ENCODE assay signal across 37 cellular contexts in the genomic region with DNA sequence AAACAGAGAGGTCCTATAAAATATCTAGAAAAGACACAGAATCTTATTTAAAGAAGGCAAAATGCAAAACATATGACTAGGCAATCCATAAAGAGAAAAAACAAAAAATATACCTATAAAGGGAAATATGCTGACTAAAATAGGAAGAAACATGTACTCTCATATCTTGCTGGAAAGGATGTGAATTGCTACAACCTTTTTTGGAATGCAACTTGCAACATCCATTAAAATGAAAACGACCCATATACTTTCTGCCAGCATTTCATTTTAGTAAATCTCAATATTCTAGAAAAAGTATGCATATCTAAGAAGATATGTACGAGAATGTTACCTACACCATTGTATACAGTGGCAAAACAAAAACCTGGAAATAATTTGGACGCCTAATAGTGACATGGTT.
"Had no signal": no experiment of that assay in that cellular context is flagged by ENCODE, and none has a peak within 500 bp of the region (broad histone marks: within the 10 kb centered on the region; RNA-seq: fewer than 3 reads in every experiment).

No MANE protein-coding gene starts in this region.

- H3K4me3 Mint-ChIP-seq: activated B cell treated with CpG ODN at 0.5 μM for 24 hours; activated naive CD4-positive, alpha-beta T cell treated with anti-CD3 and anti-CD28 coated beads, Interleukin-2, amount 10 ng/mL, durations not matched to agents 7 days and 5 days; activated naive CD8-positive, alpha-beta T cell; activated naive CD8-positive, alpha-beta T cell treated with anti-CD3 and anti-CD28 coated beads, Interleukin-2, amount 50 U/mL, for 24 hours; T-cell had no signal

- H3K9me3 Mint-ChIP-seq: activated B cell treated with CpG ODN at 0.5 μM for 24 hours; activated naive CD4-positive, alpha-beta T cell treated with anti-CD3 and anti-CD28 coated beads, Interleukin-2, amount 10 ng/mL, durations not matched to agents 7 days and 5 days; activated naive CD8-positive, alpha-beta T cell treated with anti-CD3 and anti-CD28 coated beads, Interleukin-2, amount 50 U/mL, for 24 hours; T-cell had no signal

- H3K27ac Mint-ChIP-seq: activated B cell treated with CpG ODN at 0.5 μM for 24 hours; activated naive CD4-positive, alpha-beta T cell treated with anti-CD3 and anti-CD28 coated beads, Interleukin-2, amount 10 ng/mL, durations not matched to agents 7 days and 5 days; activated naive CD8-positive, alpha-beta T cell had no signal

- DNase-seq: activated B cell treated with CpG ODN at 0.5 μM for 24 hours; activated CD4-positive, alpha-beta T cell treated with anti-CD3 and anti-CD28 coated beads for 1 hour; activated CD4-positive, alpha-beta T cell treated with anti-CD3 and anti-CD28 coated beads for 48 hours; activated CD4-positive, alpha-beta T cell treated with anti-CD3 and anti-CD28 coated beads, Interleukin-2, amount 50 U/mL, for 4 hours; activated CD8-positive, alpha-beta memory T cell treated with anti-CD3 and anti-CD28 coated beads, Interleukin-2, amount 50 U/mL, for 48 hours; activated effector memory CD4-positive, alpha-beta T cell treated with Interleukin-2 at 50 U/mL for 16 hours; activated naive CD4-positive, alpha-beta T cell treated with anti-CD3 and anti-CD28 coated beads, Interleukin-2, amount 10 ng/mL, durations not matched to agents 7 days and 5 days; activated naive CD8-positive, alpha-beta T cell treated with anti-CD3 and anti-CD28 coated beads, Interleukin-2, amount 50 U/mL, for 24 hours; activated T-cell treated with anti-CD3 and anti-CD28 coated beads, Interleukin-2, amount 50 U/mL, for 48 hours; amygdala; body of pancreas; caudate nucleus; IMR-90; NCI-H1092 treated with DMSO at 0.1 percent for 48 hours; NCI-H1417; NCI-H146; NCI-H187; NCI-H2029 treated with DMSO at 0.1 percent for 48 hours; NCI-H2107; NCI-H2171; NCI-H510A; NCI-H526; NCI-H748 treated with DMSO at 0.1 percent for 48 hours; NK-92 treated with Interleukin-12 subunit alpha and Interleukin-12 subunit beta, amount 100 ng/mL, for 24 hours; PC-3; Peyer's patch; RPMI8226; SHP77 treated with DMSO at 0.1 percent for 48 hours; T-cell; T-helper 2 cell; T-helper 9 cell had no signal

- ATAC-seq: activated naive CD8-positive, alpha-beta T cell treated with anti-CD3 and anti-CD28 coated beads, Interleukin-2, amount 50 U/mL, for 24 hours; body of pancreas; K562; PC-3; SK-N-SH treated with all-trans-retinoic acid at 6 μM for 48 hours; T-cell had no signal

- H3K27me3 Mint-ChIP-seq: activated B cell treated with CpG ODN at 0.5 μM for 24 hours; activated naive CD4-positive, alpha-beta T cell treated with anti-CD3 and anti-CD28 coated beads, Interleukin-2, amount 10 ng/mL, durations not matched to agents 7 days and 5 days; activated naive CD8-positive, alpha-beta T cell; activated naive CD8-positive, alpha-beta T cell treated with anti-CD3 and anti-CD28 coated beads, Interleukin-2, amount 50 U/mL, for 24 hours; T-cell had no signal

- H3K4me3 ChIP-seq: ascending aorta, body of pancreas, breast epithelium, K562, Peyer's patch, SJSA1 had no signal
